14 cellular contexts compared by ENCODE assay signal in genomic region chr3:186208328-186208989, GRCh38.
DNase-seq lines count a peak whose midpoint lies in the region; ATAC-seq and TF ChIP-seq lines count a peak whose summit lies in the region.
"Had no signal": no experiment of that assay in that cellular context is flagged by ENCODE, and none has a peak within 500 bp of the region (broad histone marks: within the 10 kb centered on the region; RNA-seq: fewer than 3 reads in every experiment).

No MANE protein-coding gene starts in this region.

- H2AFZ ChIP-seq in OCI-LY1 (ENCODE audit: low read length): no peak overlapping the region

- no peak for ATAC-seq in esophagus mucosa

- H3K9me2 ChIP-seq in OCI-LY1 (ENCODE audit: low read depth, low read length): no peaks in the 10 kb centered on the region

- no peaks in the 10 kb centered on the region for H3K79me2 ChIP-seq in OCI-LY1 (ENCODE audit: insufficient read depth, low read length)

- H3K27ac ChIP-seq in OCI-LY1 (ENCODE audit: low read depth, low read length, poor library complexity, severe bottlenecking): no peak overlapping the region
- H3K27ac ChIP-seq in substantia nigra (ENCODE audit: low read depth, low read length, poor library complexity, severe bottlenecking): peak overlapping the region; percentile 33
- H3K27ac ChIP-seq: brain microvascular endothelial cell had no signal

- peaks cover 6% of the 10 kb centered on the region for H3K4me1 ChIP-seq in OCI-LY1 (ENCODE audit: insufficient read depth, low read length, severe bottlenecking)

- H3K9ac ChIP-seq in OCI-LY1 (ENCODE audit: low read length): no peak overlapping the region

- peak; percentile 47; the same call in 1 of the 2 replicates for TF ChIP-seq CTCF in OCI-LY1 (IDR thresholded peaks at IDR 0.05; ENCODE audit: low read length)

- H4K20me1 ChIP-seq in OCI-LY1 (ENCODE audit: insufficient read depth, low read length): no peaks in the 10 kb centered on the region

- no peaks in the 10 kb centered on the region for H3F3A ChIP-seq in OCI-LY1 (ENCODE audit: insufficient read depth, low read length)

- H3K4me2 ChIP-seq in OCI-LY1 (ENCODE audit: low read length): no peak overlapping the region

- H3K9me3 ChIP-seq in OCI-LY1 (ENCODE audit: low read length): no peaks in the 10 kb centered on the region

- no peak overlapping the region for H3K4me3 ChIP-seq in OCI-LY1 (ENCODE audit: low read depth, low read length, poor library complexity, severe bottlenecking)
- H3K4me3 ChIP-seq: lung had no signal

- H3K27me3 ChIP-seq in OCI-LY1 (ENCODE audit: insufficient read depth, low read length): no peaks in the 10 kb centered on the region
- H3K27me3 ChIP-seq: brain microvascular endothelial cell had no signal

- DNase-seq in SIG-M5 treated with dmso at 0.1 percent for 504 hours (lab: John Stamatoyannopoulos, UW; ENCODE audit: unreplicated experiment) (peak; percentile 57), SIG-M5 (lab: John Stamatoyannopoulos, UW) (no peak), germinal center (ENCODE audit: low spot score) (peak; percentile 46), substantia nigra (lab: John Stamatoyannopoulos, UW) (peak in 1 of 49 donors; percentile 11), NCI-H1092 treated with DMSO at 0.1 percent for 48 hours (lab: John Stamatoyannopoulos, UW) (no peak)
- DNase-seq in stimulated activated naive CD4-positive, alpha-beta T cell treated with Interleukin-2 at 50 U/mL for 16 hours (lab: John Stamatoyannopoulos, UW): no peak
- DNase-seq: brain microvascular endothelial cell; CD4-positive, alpha-beta memory T cell; NCI-H1436 treated with DMSO at 0.1 percent for 48 hours; NCI-H446 treated with DMSO at 0.1 percent for 48 hours; T-helper 2 cell had no signal

- H3K36me3 ChIP-seq in OCI-LY1 (ENCODE audit: insufficient read depth, low read length): no peaks in the 10 kb centered on the region
- H3K36me3 ChIP-seq: brain microvascular endothelial cell had no signal

Comparison
In these comparisons a context has a peak if more than half of its experiments do, and no peak if none do; other contexts are left out.
1. DNase-seq: peak in SIG-M5 treated with dmso at 0.1 percent for 504 hours (single experiment) and germinal center (single experiment); none in SIG-M5 (single experiment), stimulated activated naive CD4-positive, alpha-beta T cell treated with Interleukin-2 at 50 U/mL for 16 hours (single experiment) and NCI-H1092 treated with DMSO at 0.1 percent for 48 hours (single experiment).